Comparison of ENCODE assay signal across 15 cellular contexts in the genomic region with DNA sequence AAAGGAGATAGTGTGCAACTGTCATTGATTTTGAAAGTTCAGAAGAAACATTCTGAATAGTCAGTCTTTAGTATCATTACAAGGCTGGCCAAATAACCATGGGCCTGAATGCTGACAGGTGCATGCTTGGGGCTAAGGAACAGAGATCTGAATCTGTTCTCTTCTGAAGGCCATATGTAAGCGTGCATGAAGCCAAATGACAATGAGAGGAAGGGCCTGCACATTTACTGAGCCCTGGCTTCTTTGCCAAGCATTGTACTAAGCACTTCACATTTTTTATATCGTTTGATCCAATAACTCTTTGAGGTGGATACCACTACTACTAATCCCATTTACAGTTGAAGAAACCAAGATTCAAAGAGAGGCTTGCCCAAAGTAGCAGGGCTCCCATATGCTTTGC.
"Had no signal": no experiment of that assay in that cellular context is flagged by ENCODE, and none has a peak within 500 bp of the region (broad histone marks: within the 10 kb centered on the region; RNA-seq: fewer than 3 reads in every experiment).

No MANE protein-coding gene starts in this region.

- H3K4me1 Mint-ChIP-seq: natural killer cell had no signal

- DNase-seq: activated CD4-positive, alpha-beta T cell treated with anti-CD3 and anti-CD28 coated beads for 1 hour; activated CD4-positive, alpha-beta T cell treated with anti-CD3 and anti-CD28 coated beads, Interleukin-2, amount 50 U/mL, for 48 hours; activated CD8-positive, alpha-beta memory T cell treated with anti-CD3 and anti-CD28 coated beads, Interleukin-2, amount 10 ng/mL, durations not matched to agents 7 days and 5 days; activated effector memory CD4-positive, alpha-beta T cell treated with Interleukin-2 at 50 U/mL for 16 hours; activated T-cell treated with anti-CD3 and anti-CD28 coated beads, Interleukin-2, amount 50 U/mL, for 24 hours; gastrocnemius medialis; kidney glomerular epithelial cell; natural killer cell; stimulated activated CD4-positive, alpha-beta T cell treated with anti-CD3 and anti-CD28 coated beads, Interleukin-12 subunit alpha, Interleukin-12 subunit beta, amount 100 ng/mL, for 4 hours; stimulated activated naive CD4-positive, alpha-beta T cell; SW 1271 had no signal

- H3K27me3 Mint-ChIP-seq: activated CD8-positive, alpha-beta memory T cell treated with anti-CD3 and anti-CD28 coated beads, Interleukin-2, amount 10 ng/mL, durations not matched to agents 7 days and 5 days; activated naive CD4-positive, alpha-beta T cell treated with anti-CD3 and anti-CD28 coated beads, Interleukin-2, amount 50 U/mL, for 24 hours; activated T-cell treated with anti-CD3 and anti-CD28 coated beads, Interleukin-2, amount 50 U/mL, for 24 hours; type B pancreatic cell had no signal

- H3K27me3 ChIP-seq: gastrocnemius medialis had no signal

- H3K4me3 Mint-ChIP-seq: activated CD8-positive, alpha-beta memory T cell treated with anti-CD3 and anti-CD28 coated beads, Interleukin-2, amount 10 ng/mL, durations not matched to agents 7 days and 5 days; activated naive CD4-positive, alpha-beta T cell treated with anti-CD3 and anti-CD28 coated beads, Interleukin-2, amount 50 U/mL, for 24 hours; activated T-cell treated with anti-CD3 and anti-CD28 coated beads, Interleukin-2, amount 50 U/mL, for 24 hours; natural killer cell; T-helper 2 cell treated with Interferon-gamma antibody and Interleukin-4, amounts not matched to agents 5 μg/mL and 100 μg/mL, for 36 hours; type B pancreatic cell had no signal

- ATAC-seq: activated CD8-positive, alpha-beta memory T cell treated with anti-CD3 and anti-CD28 coated beads, Interleukin-2, amount 10 ng/mL, durations not matched to agents 7 days and 5 days; natural killer cell had no signal

- H3K36me3 Mint-ChIP-seq: activated CD8-positive, alpha-beta memory T cell treated with anti-CD3 and anti-CD28 coated beads, Interleukin-2, amount 10 ng/mL, durations not matched to agents 7 days and 5 days; activated naive CD4-positive, alpha-beta T cell treated with anti-CD3 and anti-CD28 coated beads, Interleukin-2, amount 50 U/mL, for 24 hours; natural killer cell; type B pancreatic cell had no signal

- H3K27ac Mint-ChIP-seq: activated CD8-positive, alpha-beta memory T cell treated with anti-CD3 and anti-CD28 coated beads, Interleukin-2, amount 10 ng/mL, durations not matched to agents 7 days and 5 days; activated naive CD4-positive, alpha-beta T cell treated with anti-CD3 and anti-CD28 coated beads, Interleukin-2, amount 50 U/mL, for 24 hours; activated T-cell treated with anti-CD3 and anti-CD28 coated beads, Interleukin-2, amount 50 U/mL, for 24 hours; natural killer cell; T-helper 2 cell treated with Interferon-gamma antibody and Interleukin-4, amounts not matched to agents 5 μg/mL and 100 μg/mL, for 36 hours; type B pancreatic cell had no signal

- H3K9me3 Mint-ChIP-seq: activated naive CD4-positive, alpha-beta T cell treated with anti-CD3 and anti-CD28 coated beads, Interleukin-2, amount 50 U/mL, for 24 hours; activated T-cell treated with anti-CD3 and anti-CD28 coated beads, Interleukin-2, amount 50 U/mL, for 24 hours; natural killer cell; T-helper 2 cell treated with Interferon-gamma antibody and Interleukin-4, amounts not matched to agents 5 μg/mL and 100 μg/mL, for 36 hours; type B pancreatic cell had no signal

- H3K9me3 ChIP-seq: gastrocnemius medialis, mucosa of descending colon had no signal
